Comparison of ENCODE assay signal across 1 cellular context in the genomic region with DNA sequence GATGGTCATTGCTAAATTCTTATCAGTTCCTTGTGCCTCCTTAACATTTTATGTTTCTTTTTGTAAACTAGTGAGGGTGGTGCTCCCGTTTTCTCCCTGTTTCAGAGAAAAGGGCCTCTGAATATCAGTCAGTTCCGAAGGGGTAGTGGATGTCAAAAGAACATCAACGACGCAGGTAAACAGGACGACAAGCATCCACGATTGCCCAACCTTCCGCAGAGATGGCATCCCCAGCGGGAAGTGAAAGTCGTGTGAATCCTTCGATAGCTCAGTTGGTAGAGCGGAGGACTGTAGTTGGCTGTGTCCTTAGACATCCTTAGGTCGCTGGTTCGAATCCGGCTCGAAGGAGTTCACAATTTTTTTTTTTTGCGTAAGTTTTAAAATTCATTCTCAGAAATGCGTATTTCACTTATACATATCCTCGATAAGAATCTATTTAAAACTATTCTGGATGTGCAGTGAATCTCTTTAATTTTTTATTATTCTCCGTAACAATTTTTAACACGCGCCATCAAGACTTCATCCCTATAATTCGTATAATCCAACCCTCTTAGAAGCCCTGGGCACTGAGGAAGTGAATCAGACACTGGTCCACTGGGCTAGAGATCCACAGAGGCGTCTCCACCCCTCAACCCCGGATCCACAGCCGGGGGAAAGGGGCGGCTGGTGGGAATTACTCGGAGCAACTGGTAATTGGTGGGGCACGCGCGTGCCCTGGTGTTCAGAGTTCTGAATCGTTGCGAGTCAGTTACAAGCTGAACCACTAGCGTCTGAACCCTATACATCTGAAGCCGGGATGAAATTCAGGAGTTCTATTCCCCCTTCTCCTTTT.
A peak's percentile ranks its signal among the peaks of the same experiment; 100 is the strongest.
TF ChIP-seq lines count a peak whose summit lies in the region.

No MANE protein-coding gene starts in this region.

TF ChIP-seq in HepG2, 621 proteins besides CTCF, POLR2A, EP300 and RAD21 (continued from another document and continues in another):
- TF ChIP-seq POGZ (CRISPR knock-in tag; IDR thresholded peaks at IDR 0.05): peak; percentile 76; the same call in 1 of the 2 replicates
- no peak for TF ChIP-seq ZNF260 (CRISPR knock-in tag; IDR thresholded peaks at IDR 0.05; ENCODE audit: borderline replicate concordance, low read depth)
- no peak for TF ChIP-seq AKAP8 (CRISPR knock-in tag; IDR thresholded peaks at IDR 0.05)
- TF ChIP-seq FOXJ3 (CRISPR knock-in tag; IDR thresholded peaks at IDR 0.05; ENCODE audit: borderline replicate concordance): peak; percentile 84
- TF ChIP-seq ZNF468 (CRISPR knock-in tag; IDR thresholded peaks at IDR 0.05): no peak
- TF ChIP-seq NRL (CRISPR knock-in tag; IDR thresholded peaks at IDR 0.05; ENCODE audit: borderline replicate concordance): no peak
- no peak for TF ChIP-seq ZNF530 (CRISPR knock-in tag; IDR thresholded peaks at IDR 0.05; ENCODE audit: low read depth)
- peak; percentile 41 for TF ChIP-seq SMC3 (IDR thresholded peaks at IDR 0.05; ENCODE audit: low read length)
- no peak; the same call in 1 of the 2 replicates for TF ChIP-seq NAIF1 (CRISPR knock-in tag; IDR thresholded peaks at IDR 0.05; ENCODE audit: borderline replicate concordance)
- TF ChIP-seq ZNF724P (CRISPR knock-in tag; IDR thresholded peaks at IDR 0.05; ENCODE audit: borderline replicate concordance): no peak
- TF ChIP-seq MED8 (CRISPR knock-in tag; IDR thresholded peaks at IDR 0.05; ENCODE audit: insufficient replicate concordance): no peak
- TF ChIP-seq ZNF878 (CRISPR knock-in tag; IDR thresholded peaks at IDR 0.05): peak; percentile 77; the same call in 1 of the 2 replicates
- TF ChIP-seq, protein P1, sequence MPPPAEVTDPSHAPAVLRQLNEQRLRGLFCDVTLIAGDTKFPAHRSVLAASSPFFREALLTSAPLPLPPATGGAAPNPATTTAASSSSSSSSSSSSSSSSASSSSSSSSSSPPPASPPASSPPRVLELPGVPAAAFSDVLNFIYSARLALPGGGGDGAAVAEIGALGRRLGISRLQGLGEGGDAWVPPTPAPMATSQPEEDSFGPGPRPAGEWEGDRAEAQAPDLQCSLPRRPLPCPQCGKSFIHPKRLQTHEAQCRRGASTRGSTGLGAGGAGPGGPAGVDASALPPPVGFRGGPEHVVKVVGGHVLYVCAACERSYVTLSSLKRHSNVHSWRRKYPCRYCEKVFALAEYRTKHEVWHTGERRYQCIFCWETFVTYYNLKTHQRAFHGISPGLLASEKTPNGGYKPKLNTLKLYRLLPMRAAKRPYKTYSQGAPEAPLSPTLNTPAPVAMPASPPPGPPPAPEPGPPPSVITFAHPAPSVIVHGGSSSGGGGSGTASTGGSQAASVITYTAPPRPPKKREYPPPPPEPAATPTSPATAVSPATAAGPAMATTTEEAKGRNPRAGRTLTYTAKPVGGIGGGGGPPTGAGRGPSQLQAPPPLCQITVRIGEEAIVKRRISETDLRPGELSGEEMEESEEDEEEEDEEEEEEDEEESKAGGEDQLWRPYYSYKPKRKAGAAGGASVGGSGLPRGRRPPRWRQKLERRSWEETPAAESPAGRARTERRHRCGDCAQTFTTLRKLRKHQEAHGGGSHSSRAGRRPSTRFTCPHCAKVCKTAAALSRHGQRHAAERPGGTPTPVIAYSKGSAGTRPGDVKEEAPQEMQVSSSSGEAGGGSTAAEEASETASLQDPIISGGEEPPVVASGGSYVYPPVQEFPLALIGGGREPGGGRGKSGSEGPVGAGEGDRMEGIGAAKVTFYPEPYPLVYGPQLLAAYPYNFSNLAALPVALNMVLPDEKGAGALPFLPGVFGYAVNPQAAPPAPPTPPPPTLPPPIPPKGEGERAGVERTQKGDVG (CRISPR knock-in tag; IDR thresholded peaks at IDR 0.05; ENCODE audit: borderline replicate concordance): no peak
- TF ChIP-seq PCBP2 (optimal IDR thresholded peaks at IDR 0.05; ENCODE audit: low read depth, low read length, poor library complexity, severe bottlenecking): no peak
- TF ChIP-seq ELF1 (CRISPR knock-in tag; IDR thresholded peaks at IDR 0.05): peak; percentile 68
- TF ChIP-seq ZMAT3 (CRISPR knock-in tag; conservative IDR thresholded peaks at IDR 0.05): 0 out of 2 replicates have a peak, but pooled peaks have one; percentile 47
- TF ChIP-seq, protein P2, sequence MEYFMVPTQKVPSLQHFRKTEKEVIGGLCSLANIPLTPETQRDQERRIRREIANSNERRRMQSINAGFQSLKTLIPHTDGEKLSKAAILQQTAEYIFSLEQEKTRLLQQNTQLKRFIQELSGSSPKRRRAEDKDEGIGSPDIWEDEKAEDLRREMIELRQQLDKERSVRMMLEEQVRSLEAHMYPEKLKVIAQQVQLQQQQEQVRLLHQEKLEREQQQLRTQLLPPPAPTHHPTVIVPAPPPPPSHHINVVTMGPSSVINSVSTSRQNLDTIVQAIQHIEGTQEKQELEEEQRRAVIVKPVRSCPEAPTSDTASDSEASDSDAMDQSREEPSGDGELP (IDR thresholded peaks at IDR 0.05; ENCODE audit: borderline replicate concordance, low read depth): no peak; the same call in 1 of the 2 replicates
- TF ChIP-seq GPN1 (CRISPR knock-in tag; IDR thresholded peaks at IDR 0.05; ENCODE audit: borderline replicate concordance): no peak
- no peak for TF ChIP-seq NR1H2 (CRISPR knock-in tag; IDR thresholded peaks at IDR 0.05; ENCODE audit: borderline replicate concordance, low read depth)
- no peak for TF ChIP-seq ZNF670 (CRISPR knock-in tag; IDR thresholded peaks at IDR 0.05; ENCODE audit: borderline replicate concordance)
- TF ChIP-seq CCDC6 (CRISPR knock-in tag; IDR thresholded peaks at IDR 0.05): peak; percentile 27; the same call in 1 of the 2 replicates
- no peak for TF ChIP-seq MTF2 (CRISPR knock-in tag; IDR thresholded peaks at IDR 0.05; ENCODE audit: borderline replicate concordance)
- TF ChIP-seq ETV6 (CRISPR knock-in tag; conservative IDR thresholded peaks at IDR 0.05): 0 out of 2 replicates have a peak, but pooled peaks have one; percentile 31
- no peak for TF ChIP-seq SMARCC2 (IDR thresholded peaks at IDR 0.05)
- no peak for TF ChIP-seq RBM39 (IDR thresholded peaks at IDR 0.05; ENCODE audit: low read depth, low read length, poor library complexity, severe bottlenecking)
- TF ChIP-seq MAZ (IDR thresholded peaks at IDR 0.05; ENCODE audit: borderline replicate concordance, low read depth, low read length): no peak
- TF ChIP-seq MAZ (CRISPR knock-in tag; IDR thresholded peaks at IDR 0.05; ENCODE audit: low read depth): peak; percentile 48; the same call in 1 of the 2 replicates
- peak; percentile 78; the same call in 1 of the 2 replicates for TF ChIP-seq KDM3A (CRISPR knock-in tag; IDR thresholded peaks at IDR 0.05; ENCODE audit: low read depth)
- TF ChIP-seq ZNF569 (CRISPR knock-in tag; IDR thresholded peaks at IDR 0.05; ENCODE audit: borderline replicate concordance): no peak; the same call in 1 of the 2 replicates
- TF ChIP-seq ZNF180 (CRISPR knock-in tag; IDR thresholded peaks at IDR 0.05; ENCODE audit: borderline replicate concordance, low read depth): no peak
- TF ChIP-seq TAF15 (IDR thresholded peaks at IDR 0.05; ENCODE audit: low read depth, low read length, poor library complexity, severe bottlenecking): no peak
- TF ChIP-seq ZBTB8A (CRISPR knock-in tag; IDR thresholded peaks at IDR 0.05; ENCODE audit: borderline replicate concordance, low read depth): no peak; the same call in 1 of the 2 replicates
- no peak for TF ChIP-seq SMAD1 (CRISPR knock-in tag; IDR thresholded peaks at IDR 0.05; ENCODE audit: borderline replicate concordance, low read depth)
- TF ChIP-seq HDAC6 (IDR thresholded peaks at IDR 0.05; ENCODE audit: low read depth, low read length): no peak
- TF ChIP-seq YEATS4 (CRISPR knock-in tag; IDR thresholded peaks at IDR 0.05; ENCODE audit: borderline replicate concordance): no peak
- TF ChIP-seq HOXA5 (CRISPR knock-in tag; IDR thresholded peaks at IDR 0.05): no peak; the same call in 1 of the 2 replicates
- TF ChIP-seq, protein P3, sequence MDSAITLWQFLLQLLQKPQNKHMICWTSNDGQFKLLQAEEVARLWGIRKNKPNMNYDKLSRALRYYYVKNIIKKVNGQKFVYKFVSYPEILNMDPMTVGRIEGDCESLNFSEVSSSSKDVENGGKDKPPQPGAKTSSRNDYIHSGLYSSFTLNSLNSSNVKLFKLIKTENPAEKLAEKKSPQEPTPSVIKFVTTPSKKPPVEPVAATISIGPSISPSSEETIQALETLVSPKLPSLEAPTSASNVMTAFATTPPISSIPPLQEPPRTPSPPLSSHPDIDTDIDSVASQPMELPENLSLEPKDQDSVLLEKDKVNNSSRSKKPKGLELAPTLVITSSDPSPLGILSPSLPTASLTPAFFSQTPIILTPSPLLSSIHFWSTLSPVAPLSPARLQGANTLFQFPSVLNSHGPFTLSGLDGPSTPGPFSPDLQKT (CRISPR knock-in tag; IDR thresholded peaks at IDR 0.05; ENCODE audit: borderline replicate concordance): no peak
- no peak for TF ChIP-seq SP2 (CRISPR knock-in tag; IDR thresholded peaks at IDR 0.05)
- TF ChIP-seq, protein P4, sequence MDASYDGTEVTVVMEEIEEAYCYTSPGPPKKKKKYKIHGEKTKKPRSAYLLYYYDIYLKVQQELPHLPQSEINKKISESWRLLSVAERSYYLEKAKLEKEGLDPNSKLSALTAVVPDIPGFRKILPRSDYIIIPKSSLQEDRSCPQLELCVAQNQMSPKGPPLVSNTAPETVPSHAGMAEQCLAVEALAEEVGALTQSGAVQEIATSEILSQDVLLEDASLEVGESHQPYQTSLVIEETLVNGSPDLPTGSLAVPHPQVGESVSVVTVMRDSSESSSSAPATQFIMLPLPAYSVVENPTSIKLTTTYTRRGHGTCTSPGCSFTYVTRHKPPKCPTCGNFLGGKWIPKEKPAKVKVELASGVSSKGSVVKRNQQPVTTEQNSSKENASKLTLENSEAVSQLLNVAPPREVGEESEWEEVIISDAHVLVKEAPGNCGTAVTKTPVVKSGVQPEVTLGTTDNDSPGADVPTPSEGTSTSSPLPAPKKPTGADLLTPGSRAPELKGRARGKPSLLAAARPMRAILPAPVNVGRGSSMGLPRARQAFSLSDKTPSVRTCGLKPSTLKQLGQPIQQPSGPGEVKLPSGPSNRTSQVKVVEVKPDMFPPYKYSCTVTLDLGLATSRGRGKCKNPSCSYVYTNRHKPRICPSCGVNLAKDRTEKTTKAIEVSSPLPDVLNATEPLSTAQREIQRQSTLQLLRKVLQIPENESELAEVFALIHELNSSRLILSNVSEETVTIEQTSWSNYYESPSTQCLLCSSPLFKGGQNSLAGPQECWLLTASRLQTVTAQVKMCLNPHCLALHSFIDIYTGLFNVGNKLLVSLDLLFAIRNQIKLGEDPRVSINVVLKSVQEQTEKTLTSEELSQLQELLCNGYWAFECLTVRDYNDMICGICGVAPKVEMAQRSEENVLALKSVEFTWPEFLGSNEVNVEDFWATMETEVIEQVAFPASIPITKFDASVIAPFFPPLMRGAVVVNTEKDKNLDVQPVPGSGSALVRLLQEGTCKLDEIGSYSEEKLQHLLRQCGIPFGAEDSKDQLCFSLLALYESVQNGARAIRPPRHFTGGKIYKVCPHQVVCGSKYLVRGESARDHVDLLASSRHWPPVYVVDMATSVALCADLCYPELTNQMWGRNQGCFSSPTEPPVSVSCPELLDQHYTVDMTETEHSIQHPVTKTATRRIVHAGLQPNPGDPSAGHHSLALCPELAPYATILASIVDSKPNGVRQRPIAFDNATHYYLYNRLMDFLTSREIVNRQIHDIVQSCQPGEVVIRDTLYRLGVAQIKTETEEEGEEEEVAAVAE (CRISPR knock-in tag; IDR thresholded peaks at IDR 0.05; ENCODE audit: borderline replicate concordance): peak; percentile 83
- TF ChIP-seq ZSCAN30 (CRISPR knock-in tag; IDR thresholded peaks at IDR 0.05): 0 out of 2 replicates have a peak, but pooled peaks have one; percentile 63
- peak; percentile 76 for TF ChIP-seq ZNF317 (CRISPR knock-in tag; IDR thresholded peaks at IDR 0.05)
- TF ChIP-seq TCF7 (IDR thresholded peaks at IDR 0.05; ENCODE audit: low read depth): no peak
- peak; percentile 65; the same call in 1 of the 2 replicates for TF ChIP-seq NFATC3 (CRISPR knock-in tag; IDR thresholded peaks at IDR 0.05)
- TF ChIP-seq HNRNPK (IDR thresholded peaks at IDR 0.05; ENCODE audit: low read depth, low read length, poor library complexity, severe bottlenecking): no peak
- no peak for TF ChIP-seq MTA3 (CRISPR knock-in tag; IDR thresholded peaks at IDR 0.05)
- TF ChIP-seq, protein P5, sequence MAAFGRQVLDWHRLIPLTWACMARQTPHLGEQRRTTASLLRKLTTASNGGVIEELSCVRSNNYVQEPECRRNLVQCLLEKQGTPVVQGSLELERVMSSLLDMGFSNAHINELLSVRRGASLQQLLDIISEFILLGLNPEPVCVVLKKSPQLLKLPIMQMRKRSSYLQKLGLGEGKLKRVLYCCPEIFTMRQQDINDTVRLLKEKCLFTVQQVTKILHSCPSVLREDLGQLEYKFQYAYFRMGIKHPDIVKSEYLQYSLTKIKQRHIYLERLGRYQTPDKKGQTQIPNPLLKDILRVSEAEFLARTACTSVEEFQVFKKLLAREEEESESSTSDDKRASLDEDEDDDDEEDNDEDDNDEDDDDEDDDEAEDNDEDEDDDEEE (CRISPR knock-in tag; IDR thresholded peaks at IDR 0.05): no peak
- no peak for TF ChIP-seq ZNF773 (CRISPR knock-in tag; IDR thresholded peaks at IDR 0.05; ENCODE audit: borderline replicate concordance)
- no peak for TF ChIP-seq ZSCAN22 (CRISPR knock-in tag; IDR thresholded peaks at IDR 0.05)
- TF ChIP-seq, protein P6, sequence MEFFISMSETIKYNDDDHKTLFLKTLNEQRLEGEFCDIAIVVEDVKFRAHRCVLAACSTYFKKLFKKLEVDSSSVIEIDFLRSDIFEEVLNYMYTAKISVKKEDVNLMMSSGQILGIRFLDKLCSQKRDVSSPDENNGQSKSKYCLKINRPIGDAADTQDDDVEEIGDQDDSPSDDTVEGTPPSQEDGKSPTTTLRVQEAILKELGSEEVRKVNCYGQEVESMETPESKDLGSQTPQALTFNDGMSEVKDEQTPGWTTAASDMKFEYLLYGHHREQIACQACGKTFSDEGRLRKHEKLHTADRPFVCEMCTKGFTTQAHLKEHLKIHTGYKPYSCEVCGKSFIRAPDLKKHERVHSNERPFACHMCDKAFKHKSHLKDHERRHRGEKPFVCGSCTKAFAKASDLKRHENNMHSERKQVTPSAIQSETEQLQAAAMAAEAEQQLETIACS (CRISPR knock-in tag; IDR thresholded peaks at IDR 0.05): no peak
- peak; percentile 71; the same call in 1 of the 2 replicates for TF ChIP-seq ZNF652 (CRISPR knock-in tag; IDR thresholded peaks at IDR 0.05; ENCODE audit: borderline replicate concordance, low read depth)
- peak; percentile 89; the same call in 1 of the 2 replicates for TF ChIP-seq AHR (CRISPR knock-in tag; IDR thresholded peaks at IDR 0.05)
- TF ChIP-seq SNRNP70 (IDR thresholded peaks at IDR 0.05; ENCODE audit: low read depth, low read length): no peak
- TF ChIP-seq SNAPC2 (CRISPR knock-in tag; IDR thresholded peaks at IDR 0.05): no peak
- TF ChIP-seq PHF21A (CRISPR knock-in tag; IDR thresholded peaks at IDR 0.05): peak; percentile 40; the same call in 1 of the 2 replicates
- no peak for TF ChIP-seq HIVEP1 (CRISPR knock-in tag; IDR thresholded peaks at IDR 0.05)
- no peak for TF ChIP-seq PAWR (CRISPR knock-in tag; IDR thresholded peaks at IDR 0.05; ENCODE audit: borderline replicate concordance)
- no peak for TF ChIP-seq ZNF446 (CRISPR knock-in tag; IDR thresholded peaks at IDR 0.05)
- TF ChIP-seq RFX3 (CRISPR knock-in tag; IDR thresholded peaks at IDR 0.05): peak; percentile 37; the same call in 1 of the 2 replicates
- no peak for TF ChIP-seq PAF1 (CRISPR knock-in tag; IDR thresholded peaks at IDR 0.05)
